Comparison of ENCODE assay signal across 21 cellular contexts in the genomic region with DNA sequence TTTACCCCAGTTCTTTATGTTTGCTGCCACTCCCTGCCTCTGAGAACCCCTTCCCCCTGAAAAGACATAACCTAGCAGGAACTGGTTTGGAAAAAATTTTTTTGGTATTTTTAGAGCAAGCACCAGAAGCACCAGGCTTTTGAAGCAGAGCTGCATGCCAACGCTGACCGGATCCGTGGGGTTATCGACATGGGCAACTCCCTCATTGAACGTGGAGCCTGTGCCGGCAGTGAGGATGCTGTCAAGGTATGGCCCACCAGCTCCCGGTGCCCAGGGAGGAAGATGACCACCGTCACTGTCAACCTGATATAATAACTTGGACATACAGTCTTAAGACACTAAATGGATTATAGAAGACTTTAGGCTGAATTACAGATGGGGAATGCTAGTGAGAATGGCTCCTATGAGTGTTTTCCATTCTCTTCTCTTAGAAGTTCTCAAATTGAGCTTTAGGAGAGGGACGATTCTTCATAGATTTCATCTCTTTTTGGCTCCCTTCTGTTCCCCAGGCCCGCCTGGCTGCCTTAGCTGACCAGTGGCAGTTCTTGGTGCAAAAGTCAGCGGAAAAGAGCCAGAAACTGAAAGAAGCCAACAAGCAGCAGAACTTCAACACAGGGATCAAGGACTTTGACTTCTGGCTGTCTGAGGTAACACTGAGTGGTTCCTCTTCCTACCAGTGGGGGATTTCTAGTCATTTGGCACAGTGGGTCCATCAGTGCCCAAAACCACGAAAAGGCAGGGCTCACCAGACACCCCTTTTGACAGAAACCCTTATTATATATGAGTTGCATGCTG. TPM values are rescaled to one million over a fixed set of nuclear protein-coding genes. Genes with fewer than 3 reads are reported as not detected.
A peak's percentile ranks its signal among the peaks of the same experiment; 100 is the strongest.
DNase-seq lines count a peak whose midpoint lies in the region; TF ChIP-seq lines count a peak whose summit lies in the region.
"Had no signal": no experiment of that assay in that cellular context is flagged by ENCODE, and none has a peak within 500 bp of the region (broad histone marks: within the 10 kb centered on the region; RNA-seq: fewer than 3 reads in every experiment).

No MANE protein-coding gene starts in this region.

- H3K4me3 Mint-ChIP-seq in CD4-positive, alpha-beta memory T cell, result no peak overlapping the region
- H3K4me3 Mint-ChIP-seq in chondrocyte (ENCODE audit: unreplicated experiment) (no peak overlapping the region), immature natural killer cell (no peak overlapping the region)
- H3K4me3 Mint-ChIP-seq: CD4-positive, alpha-beta T cell had no signal

- no CpG with 5 or more reads among the region's 12 CpGs for WGBS in trophoblast cell (ENCODE audit: extremely low coverage, insufficient coverage, insufficient read length)

- H3K36me3 ChIP-seq in CD4-positive, alpha-beta memory T cell (ENCODE audit: insufficient read depth, low read length), result peaks cover 93% of the 10 kb centered on the region
- H3K36me3 ChIP-seq in trophoblast cell (ENCODE audit: control insufficient read depth in 1 of 2, insufficient read depth in 2 of 2, low read length in 2 of 2), result peaks cover 58 to 81% of the 10 kb centered on the region in 2 experiments
- H3K36me3 ChIP-seq in OCI-LY7 (ENCODE audit: insufficient read depth, low read length), result peaks cover 95% of the 10 kb centered on the region

- H2AK5ac ChIP-seq in trophoblast cell (ENCODE audit: low read length), result no peak overlapping the region

- H3K27ac ChIP-seq in CD4-positive, alpha-beta memory T cell (ENCODE audit: low read depth, low read length), result no peak overlapping the region
- H3K27ac ChIP-seq in trophoblast cell (ENCODE audit: low read depth, low read length), result no peak overlapping the region
- no peak overlapping the region for H3K27ac ChIP-seq in OCI-LY7 (ENCODE audit: low read depth, low read length, poor library complexity, severe bottlenecking)
- H3K27ac ChIP-seq: 22Rv1, BLaER1, SJCRH30 had no signal

- H3K36me3 Mint-ChIP-seq in CD4-positive, alpha-beta memory T cell, result peaks cover 70 to 83% of the 10 kb centered on the region in 2 donors
- peaks cover 67% of the 10 kb centered on the region for H3K36me3 Mint-ChIP-seq in chondrocyte (ENCODE audit: low read depth)
- H3K36me3 Mint-ChIP-seq in immature natural killer cell, result peaks cover 11 to 58% (median 29%) of the 10 kb centered on the region in 3 donors

- no peak overlapping the region for H3K9ac ChIP-seq in trophoblast cell (ENCODE audit: low read length)
- H3K9ac ChIP-seq: BLaER1 had no signal

- TF ChIP-seq CTCF in chondrocyte (IDR thresholded peaks at IDR 0.05) (no peak), OCI-LY7 (conservative IDR thresholded peaks at IDR 0.05; ENCODE audit: low read length) (no peak)

- intact Hi-C loops in CD4-positive, alpha-beta memory T cell (cut with micrococcal nuclease), result no loop called here
- intact Hi-C loops in OCI-LY7 (cut with micrococcal nuclease; ENCODE audit: unreplicated experiment), result no loop called here

- H4K8ac ChIP-seq in trophoblast cell (ENCODE audit: low read depth, low read length), result no peak overlapping the region

- no peaks in the 10 kb centered on the region for H4K20me1 ChIP-seq in OCI-LY7 (ENCODE audit: insufficient read depth, low read length)
- H4K20me1 ChIP-seq: BLaER1 had no signal

- CTCF ChIA-PET in CD4-positive, alpha-beta memory T cell (lab: Charles Lee; ENCODE audit: partially characterized antibody), result interaction anchor here (0.8 to 1.3 kb wide), 2 partner anchors 9 to 10 kb away, joined by 3 read pairs; no protein-coding TSS in a partner anchor
- CTCF ChIA-PET in OCI-LY7 (lab: Charles Lee; ENCODE audit: unreplicated experiment), result no interaction called here

- H2BK12ac ChIP-seq in trophoblast cell (ENCODE audit: low read length), result no peak overlapping the region

- no peaks in the 10 kb centered on the region for H3K9me2 ChIP-seq in OCI-LY7 (ENCODE audit: insufficient read depth, low read length)

- no peak overlapping the region for H3K23ac ChIP-seq in trophoblast cell (ENCODE audit: low read length)

- no peaks in the 10 kb centered on the region for H3K9me3 Mint-ChIP-seq in CD4-positive, alpha-beta memory T cell
- H3K9me3 Mint-ChIP-seq in chondrocyte (ENCODE audit: low read depth), result no peaks in the 10 kb centered on the region
- H3K9me3 Mint-ChIP-seq in immature natural killer cell, result no peaks in the 10 kb centered on the region
- H3K9me3 Mint-ChIP-seq: CD4-positive, alpha-beta T cell had no signal

- no peak overlapping the region for H2BK5ac ChIP-seq in trophoblast cell (ENCODE audit: low read depth, low read length, poor library complexity)

- H2AFZ ChIP-seq in trophoblast cell (ENCODE audit: insufficient read depth, low read length, poor library complexity) (no peak overlapping the region), OCI-LY7 (ENCODE audit: low read length) (no peak overlapping the region)

- no peaks in the 10 kb centered on the region for H3K27me3 ChIP-seq in CD4-positive, alpha-beta memory T cell (ENCODE audit: insufficient read depth, low read length)
- no peaks in the 10 kb centered on the region for H3K27me3 ChIP-seq in trophoblast cell (ENCODE audit: insufficient read depth, low read length)
- H3K27me3 ChIP-seq: BLaER1, SJCRH30 had no signal

- H2BK120ac ChIP-seq in trophoblast cell (ENCODE audit: insufficient read depth, low read length, poor library complexity), result no peak overlapping the region

- H3K9me3 ChIP-seq in CD4-positive, alpha-beta memory T cell (ENCODE audit: control insufficient read depth in 1 of 2, low read length in 2 of 2), result no peaks in the 10 kb centered on the region
- H3K9me3 ChIP-seq in trophoblast cell (ENCODE audit: insufficient read depth, low read depth, low read length) (no peaks in the 10 kb centered on the region), OCI-LY7 (ENCODE audit: low read length) (no peaks in the 10 kb centered on the region)
- H3K9me3 ChIP-seq: BLaER1, Caco-2, SJCRH30 had no signal

- H3K18ac ChIP-seq in trophoblast cell (ENCODE audit: low read length), result no peak overlapping the region

- H3K14ac ChIP-seq in trophoblast cell (ENCODE audit: low read length), result no peak overlapping the region

- H3K79me2 ChIP-seq in trophoblast cell (ENCODE audit: control insufficient read depth, insufficient read depth, low read length, poor library complexity) (no peaks in the 10 kb centered on the region), OCI-LY7 (ENCODE audit: insufficient read depth, low read depth, low read length) (no peaks in the 10 kb centered on the region)

- H3K4me1 ChIP-seq in CD4-positive, alpha-beta memory T cell (ENCODE audit: insufficient read depth, low read length), result no peaks in the 10 kb centered on the region
- H3K4me1 ChIP-seq in trophoblast cell (ENCODE audit: control insufficient read depth in 1 of 2, insufficient read depth in 2 of 2, low read length in 2 of 2), result no peaks in the 10 kb centered on the region
- no peaks in the 10 kb centered on the region for H3K4me1 ChIP-seq in OCI-LY7 (ENCODE audit: insufficient read depth, low read length, poor library complexity, severe bottlenecking)
- H3K4me1 ChIP-seq: BLaER1, Caco-2, SJCRH30 had no signal

- no peak overlapping the region for H3K4me3 ChIP-seq in CD4-positive, alpha-beta memory T cell (ENCODE audit: low read length in 2 of 2)
- H3K4me3 ChIP-seq in trophoblast cell (ENCODE audit: low read depth, low read length) (peak overlapping the region; percentile 35), OCI-LY7 (ENCODE audit: low read depth, low read length, poor library complexity, severe bottlenecking) (no peak overlapping the region)
- H3K4me3 ChIP-seq: BLaER1, SJCRH30 had no signal

- no peaks in the 10 kb centered on the region for H3K4me1 Mint-ChIP-seq in CD4-positive, alpha-beta memory T cell
- H3K4me1 Mint-ChIP-seq in chondrocyte (ENCODE audit: low read depth), result peaks cover 9% of the 10 kb centered on the region
- no peaks in the 10 kb centered on the region for H3K4me1 Mint-ChIP-seq in immature natural killer cell

- H3K27me3 Mint-ChIP-seq in CD4-positive, alpha-beta memory T cell, result no peaks in the 10 kb centered on the region
- no peaks in the 10 kb centered on the region for H3K27me3 Mint-ChIP-seq in chondrocyte (ENCODE audit: low read depth)
- peaks cover 0 to 2% (median 0%) of the 10 kb centered on the region in 3 donors for H3K27me3 Mint-ChIP-seq in immature natural killer cell (ENCODE audit: low read depth in 3 of 3)
- H3K27me3 Mint-ChIP-seq: CD4-positive, alpha-beta T cell had no signal

- no peak overlapping the region for H3K4ac ChIP-seq in trophoblast cell (ENCODE audit: low read depth, low read length)

- H4K12ac ChIP-seq in trophoblast cell (ENCODE audit: low read depth, low read length), result no peak overlapping the region

- no peaks in the 10 kb centered on the region for H3K79me1 ChIP-seq in trophoblast cell (ENCODE audit: low read length)

- DNase-seq in NCI-H82 (lab: John Stamatoyannopoulos, UW) (peak; percentile 34), NCI-H82 treated with DMSO at 0.1 percent for 48 hours (lab: John Stamatoyannopoulos, UW; ENCODE audit: unreplicated experiment) (no peak), chondrocyte (ENCODE audit: low spot score) (no peak), trophoblast cell (no peak), NCI-H510A treated with DMSO at 0.1 percent for 48 hours (lab: John Stamatoyannopoulos, UW) (no peak), OCI-LY7 (ENCODE audit: low spot score) (no peak), immature natural killer cell (no peak)
- DNase-seq in CD4-positive, alpha-beta memory T cell, result no peak
- DNase-seq: ACHN; Caco-2; CD4-positive, alpha-beta T cell; DMS 273 treated with DMSO at 0.1 percent for 48 hours; DMS79 treated with DMSO at 0.1 percent for 48 hours; Kasumi-1; NCI-H1417; NCI-H1694 treated with DMSO at 0.1 percent for 48 hours; NCI-H446; NCI-H69; SJCRH30 had no signal

- H3K4me2 ChIP-seq in trophoblast cell (ENCODE audit: low read length), result no peak overlapping the region
- H3K4me2 ChIP-seq in OCI-LY7 (ENCODE audit: low read length), result no peak overlapping the region
- H3K4me2 ChIP-seq: BLaER1 had no signal

- H4K91ac ChIP-seq in trophoblast cell (ENCODE audit: low read depth, low read length), result no peak overlapping the region

- peak overlapping the region in 6 of 7 donors; percentile 9 to 61 (median 24) for H3K27ac Mint-ChIP-seq in CD4-positive, alpha-beta memory T cell
- H3K27ac Mint-ChIP-seq in chondrocyte (ENCODE audit: unreplicated experiment), result peak overlapping the region; percentile 17
- H3K27ac Mint-ChIP-seq in immature natural killer cell, result peak overlapping the region in 1 of 6 donors; percentile 55
- H3K27ac Mint-ChIP-seq: CD4-positive, alpha-beta T cell had no signal

- POLR2A ChIA-PET in CD4-positive, alpha-beta memory T cell (lab: Charles Lee; ENCODE audit: partially characterized antibody), result no interaction called here
- POLR2A ChIA-PET in OCI-LY7 (lab: Charles Lee), result no interaction called here

- no TSS peak for BruUV-seq in OCI-LY7 (replicated peaks; lab: Mats Ljungman, UMichigan)

RNA-seq across cellular contexts. Expression of a gene that starts 44.9 kb away (rescaled TPM):
- total RNA-seq in CD4-positive, alpha-beta memory T cell, result 1 to 10 TPM; 4.3 to 4.6 TPM
- polyA plus RNA-seq in CD4-positive, alpha-beta memory T cell, result 1 to 10 TPM; 1.7 to 2.4 TPM
- total RNA-seq in chondrocyte (23.4 to 41.0 TPM (median 24.0 TPM) in 3 replicates), OCI-LY7 (2022) (51.6 and 55.5 TPM in 2 replicates)
- polyA plus RNA-seq in trophoblast cell (2013), result 19.9 and 21.1 TPM in 2 replicates
- 71.8 and 97.6 TPM in 2 replicates for total RNA-seq in OCI-LY7 (2014; rRNA removed; shearing (Covaris generic))
- 10 to 100 TPM in 1 of 3 donors, 1 to 10 TPM in 2; 1.6 to 10.8 (median 4.7) TPM for polyA plus RNA-seq in immature natural killer cell

RNA-seq across cellular contexts. Expression of a gene that starts 59.4 kb away (rescaled TPM):
- 100 to 1,000 TPM; 593 to 595 TPM for total RNA-seq in CD4-positive, alpha-beta memory T cell
- 100 to 1,000 TPM in 1 of 2 donors, 10 to 100 TPM in 1; 14.0 to 194 TPM for polyA plus RNA-seq in CD4-positive, alpha-beta memory T cell
- total RNA-seq in chondrocyte (376 to 419 TPM (median 378 TPM) in 3 replicates), OCI-LY7 (2022) (239 and 283 TPM in 2 replicates)
- polyA plus RNA-seq in trophoblast cell (2013), result 114 and 119 TPM in 2 replicates
- 259 and 272 TPM in 2 replicates for total RNA-seq in OCI-LY7 (2014; rRNA removed; shearing (Covaris generic))
- polyA plus RNA-seq in immature natural killer cell, result 100 to 1,000 TPM in 1 of 3 donors, 10 to 100 TPM in 1, 1 to 10 TPM in 1; 4.8 to 112 (median 25.5) TPM
